In genomic region chr1:154863702-154864174, GRCh38 we compare ENCODE assay signal across 8 cellular contexts. TPM values are rescaled to one million over a fixed set of nuclear protein-coding genes. Genes with fewer than 3 reads are reported as not detected.
DNase-seq lines count a peak whose midpoint lies in the region; ATAC-seq and TF ChIP-seq lines count a peak whose summit lies in the region.

No MANE protein-coding gene starts in this region.

- H3K4me3 Mint-ChIP-seq in endothelial cell (ENCODE audit: unreplicated experiment), result peak overlapping the region; percentile 10

- peaks cover 15% of the 10 kb centered on the region for H3K27me3 Mint-ChIP-seq in endothelial cell (ENCODE audit: unreplicated experiment)

- H3K4me1 Mint-ChIP-seq in endothelial cell (ENCODE audit: unreplicated experiment), result peaks cover 59% of the 10 kb centered on the region

- H3K27me3 ChIP-seq in uterus, result no peaks in the 10 kb centered on the region

- DNase-seq in HT1080 (ENCODE audit: low read depth) (peak; percentile 82), endothelial cell (ENCODE audit: low spot score) (peak; percentile 72), retina (peak; percentile 57), uterus (no peak), NCI-H187 (lab: John Stamatoyannopoulos, UW) (no peak)

- H3K9me3 ChIP-seq in uterus, result no peaks in the 10 kb centered on the region

- H3K4me1 ChIP-seq in uterus, result peaks cover 0 to 10% of the 10 kb centered on the region in 2 donors

- H3K27ac ChIP-seq in 22Rv1, result no peak overlapping the region
- H3K27ac ChIP-seq in uterus, result peak overlapping the region in 1 of 2 donors; percentile 13

- intact Hi-C loops in uterus (cut with DNase I; ENCODE audit: low total_unique reads), result no loop called here

- ATAC-seq in SK-N-SH treated with all-trans-retinoic acid at 6 μM for 48 hours, result peak; percentile 56

- no peak overlapping the region for H3K4me3 ChIP-seq in uterus

- TF ChIP-seq POLR2A in uterus (IDR thresholded peaks at IDR 0.05), result no peak

- H3K27ac Mint-ChIP-seq in endothelial cell (ENCODE audit: unreplicated experiment), result peak overlapping the region; percentile 0

- TF ChIP-seq CTCF in 22Rv1 (IDR thresholded peaks at IDR 0.05) (peak; percentile 94), GM12872 (IDR thresholded peaks at IDR 0.05; ENCODE audit: insufficient read depth, low read depth, low read length) (peak; percentile 90), endothelial cell (IDR thresholded peaks at IDR 0.05; ENCODE audit: unreplicated experiment) (peak; percentile 87), uterus (IDR thresholded peaks at IDR 0.05) (peak in 2 of 4 experiments; percentile 29 to 37)

- H3K36me3 Mint-ChIP-seq in endothelial cell (ENCODE audit: low read depth, unreplicated experiment), result peaks cover 5% of the 10 kb centered on the region

- H3K9me3 Mint-ChIP-seq in endothelial cell (ENCODE audit: unreplicated experiment), result no peaks in the 10 kb centered on the region

- no peaks in the 10 kb centered on the region for H3K36me3 ChIP-seq in uterus

TF ChIP-seq in SK-N-SH treated with all-trans-retinoic acid at 6 μM for 48 hours, 23 proteins besides CTCF, POLR2A, EP300 and RAD21:
- no peak for TF ChIP-seq BACH2 (CRISPR knock-in tag; IDR thresholded peaks at IDR 0.05; ENCODE audit: borderline replicate concordance)
- TF ChIP-seq ZNF8 (CRISPR knock-in tag; IDR thresholded peaks at IDR 0.05), result no peak
- no peak for TF ChIP-seq ZFP30 (CRISPR knock-in tag; IDR thresholded peaks at IDR 0.05)
- no peak for TF ChIP-seq TOX (CRISPR knock-in tag; IDR thresholded peaks at IDR 0.05; ENCODE audit: borderline replicate concordance)
- no peak for TF ChIP-seq PPARA (CRISPR knock-in tag; IDR thresholded peaks at IDR 0.05; ENCODE audit: borderline replicate concordance)
- TF ChIP-seq TCF4 (CRISPR knock-in tag; IDR thresholded peaks at IDR 0.05; ENCODE audit: borderline replicate concordance), result no peak
- no peak for TF ChIP-seq GLIS3 (CRISPR knock-in tag; IDR thresholded peaks at IDR 0.05)
- no peak for TF ChIP-seq CREB5 (CRISPR knock-in tag; IDR thresholded peaks at IDR 0.05; ENCODE audit: low read depth)
- TF ChIP-seq RARB (CRISPR knock-in tag; IDR thresholded peaks at IDR 0.05), result no peak
- TF ChIP-seq CSRNP3 (CRISPR knock-in tag; IDR thresholded peaks at IDR 0.05), result no peak
- TF ChIP-seq ZNF70 (CRISPR knock-in tag; IDR thresholded peaks at IDR 0.05), result no peak
- TF ChIP-seq ISL1 (CRISPR knock-in tag; IDR thresholded peaks at IDR 0.05), result no peak

RNA-seq across cellular contexts. Expression of gene KCNN3, which starts 6.3 kb away (rescaled TPM):
- 0.20 and 0.34 TPM in 2 replicates for total RNA-seq in HT1080 (2014; rRNA removed; shearing (Covaris generic))
- 0.33 and 1.3 TPM in 2 replicates for polyA plus RNA-seq in HT1080 (2015; cell fraction: cytosol; rRNA removed)
- polyA plus RNA-seq in HT1080 (2015; cell fraction: nucleus; rRNA removed), result 0.42 and 0.45 TPM in 2 replicates
- 17.3 TPM for total RNA-seq in endothelial cell (ENCODE audit: unreplicated experiment)
- 10 to 100 TPM in 3 of 4 donors, 1 to 10 TPM in 1; 7.1 to 35.5 (median 12.1) TPM for total RNA-seq in uterus

Comparison
In these comparisons a context has a peak if more than half of its experiments do, and no peak if none do; other contexts are left out.
1. DNase-seq: peak in HT1080 (single experiment), endothelial cell (single experiment) and retina (single experiment); none in uterus (0 of 2) and NCI-H187 (0 of 2).